8 cellular contexts compared by ENCODE assay signal in genomic region chr12:54189198-54189539, GRCh38. TPM values are rescaled to one million over a fixed set of nuclear protein-coding genes. Genes with fewer than 3 reads are reported as not detected.
DNase-seq lines count a peak whose midpoint lies in the region; ATAC-seq, FAIRE-seq and TF ChIP-seq lines count a peak whose summit lies in the region.

No MANE protein-coding gene starts in this region.

- H3K36me3 Mint-ChIP-seq in naive thymus-derived CD4-positive, alpha-beta T cell: peaks cover 0 to 18% (median 4%) of the 10 kb centered on the region in 5 donors

- peaks cover 20 to 40% (median 25%) of the 10 kb centered on the region in 5 donors for H3K27me3 Mint-ChIP-seq in naive thymus-derived CD4-positive, alpha-beta T cell

- in situ Hi-C loops in GM12878 (cut with MboI): no loop called here

- peak overlapping the region; percentile 55 to 77 (median 65) for H3K27ac Mint-ChIP-seq in naive thymus-derived CD4-positive, alpha-beta T cell

- no peak for TF ChIP-seq EP300 in GM12878 (IDR thresholded peaks at IDR 0.05; ENCODE audit: borderline replicate concordance in 1 of 2, control insufficient read depth in 1 of 2, low read depth in 2 of 2, low read length in 2 of 2)

- POLR2A ChIA-PET in GM12878 (lab: Charles Lee): interaction anchor here (0.5 to 2.5 kb wide), 7 partner anchors 17 to 172 kb away, joined by 3 to 17 read pairs (median 3); partner anchors contain the start of genes HOXC4 and HOXC6
- POLR2A ChIA-PET in naive thymus-derived CD4-positive, alpha-beta T cell (lab: Charles Lee): interaction anchor here (0.7 to 1.1 kb wide), 3 partner anchors 12 to 263 kb away, joined by 3 read pairs; no protein-coding TSS in a partner anchor

- WGBS in GM12878 (ENCODE audit: insufficient coverage, insufficient replicate concordance, low lambda C conversion rate, missing lambda C conversion rate): 45% methylated on average over 3 of the region's 3 CpGs

- H2AFZ ChIP-seq in GM12878 (ENCODE audit: control insufficient read depth, low read depth, low read length): peak overlapping the region; percentile 81

- H3K9me3 Mint-ChIP-seq in naive thymus-derived CD4-positive, alpha-beta T cell: peaks cover 0 to 2% (median 0%) of the 10 kb centered on the region in 11 donors

- SMC1A ChIA-PET in GM12878 (lab: Charles Lee; ENCODE audit: uncharacterized antibody, unreplicated experiment): interaction anchor here (0.6 to 6.4 kb wide), 20 partner anchors 8 to 921 kb away, joined by 3 to 126 read pairs (median 4); partner anchors contain the start of genes ESPL1, HOXC4, HOXC5 and HOXC6

- H3K4me3 ChIP-seq in BE2C (ENCODE audit: low read depth, low read length) (peak overlapping the region; percentile 14; the same call in 1 of the 2 replicates), GM12878 (0 out of 2 replicates have a peak overlapping the region, but pooled peaks have one; percentile 45)
- H3K4me3 ChIP-seq in naive thymus-derived CD4-positive, alpha-beta T cell (ENCODE audit: low read length): peak overlapping the region; percentile 73

- intact Hi-C loops in GM12878 (cut with micrococcal nuclease; ENCODE audit: unreplicated experiment): no loop called here
- intact Hi-C loops in naive thymus-derived CD4-positive, alpha-beta T cell (cut with micrococcal nuclease): loop anchor here (1.0 to 2.0 kb wide), 7 partner anchors 25 to 562 kb away; partner anchors contain the start of genes CALCOCO1 (in 2 of the 2), ATF7 (in 1 of the 2), ATP5MC2 (in 1 of the 2) and CBX5 (in 1 of the 2)

- H3K4me1 ChIP-seq in BE2C: peaks cover 15% of the 10 kb centered on the region
- no peaks in the 10 kb centered on the region for H3K4me1 ChIP-seq in GM12878 (ENCODE audit: control insufficient read depth, insufficient read depth, low read length)
- H3K4me1 ChIP-seq in naive thymus-derived CD4-positive, alpha-beta T cell (ENCODE audit: control insufficient read depth in 2 of 2, insufficient read depth in 2 of 2, low read length in 2 of 2): peaks cover 8 to 9% of the 10 kb centered on the region in 2 donors

- H3K4me3 Mint-ChIP-seq in naive thymus-derived CD4-positive, alpha-beta T cell: peak overlapping the region; percentile 77 to 91 (median 86)

- H3K27me3 ChIP-seq in BE2C (no peaks in the 10 kb centered on the region), GM12878 (replicated peaks in 1 of 2; ENCODE audit: control insufficient read depth in 2 of 2, insufficient read depth in 2 of 2, low read length in 1 of 2) (peaks cover 2 to 3% of the 10 kb centered on the region in 2 experiments; a peak in 1 of 4 replicates)
- peaks cover 0 to 6% of the 10 kb centered on the region in 2 donors for H3K27me3 ChIP-seq in naive thymus-derived CD4-positive, alpha-beta T cell (ENCODE audit: control insufficient read depth in 2 of 2, insufficient read depth in 2 of 2, low read length in 2 of 2)

- ATAC-seq in HG02571 (IDR thresholded peaks at IDR 0.05; ENCODE audit: unreplicated experiment) (peak; percentile 5), GM12878 (peak; percentile 13), GM21515 (IDR thresholded peaks at IDR 0.05; ENCODE audit: unreplicated experiment) (no peak)
- no peak for ATAC-seq in naive thymus-derived CD4-positive, alpha-beta T cell

- TF ChIP-seq RAD21 in GM12878 (IDR thresholded peaks at IDR 0.05; ENCODE audit: insufficient read depth, low read depth, low read length): no peak

- H3K79me2 ChIP-seq in GM12878 (ENCODE audit: control insufficient read depth, insufficient read depth, low read length): peaks cover 3% of the 10 kb centered on the region

- no peak overlapping the region for H3K9ac ChIP-seq in GM12878 (ENCODE audit: control insufficient read depth, insufficient read depth, low read length)

- H3K4me2 ChIP-seq in GM12878 (ENCODE audit: control insufficient read depth, insufficient read depth): peak overlapping the region; percentile 75

- DNase-seq in BE2C (no peak), GM12878 (ENCODE audit: low read depth, low spot score) (no peak), NCI-H345 treated with DMSO at 0.1 percent for 48 hours (lab: John Stamatoyannopoulos, UW; ENCODE audit: unreplicated experiment) (no peak), SHP77 treated with DMSO at 0.1 percent for 48 hours (lab: John Stamatoyannopoulos, UW) (no peak), NCI-H2171 treated with DMSO at 0.1 percent for 48 hours (lab: John Stamatoyannopoulos, UW) (no peak)
- no peak for DNase-seq in naive thymus-derived CD4-positive, alpha-beta T cell

- no peaks in the 10 kb centered on the region for H4K20me1 ChIP-seq in GM12878 (ENCODE audit: control insufficient read depth, insufficient read depth)

- H3K27ac ChIP-seq in GM12878 (ENCODE audit: control insufficient read depth, insufficient read depth): no peak overlapping the region; the same call in 1 of the 2 replicates
- no peak overlapping the region for H3K27ac ChIP-seq in naive thymus-derived CD4-positive, alpha-beta T cell (ENCODE audit: low read depth, low read length)

- TF ChIP-seq POLR2A in GM12878 (IDR thresholded peaks at IDR 0.05; ENCODE audit: low read depth, low read length): no peak

- peaks cover 20 to 37% (median 31%) of the 10 kb centered on the region in 7 donors for H3K4me1 Mint-ChIP-seq in naive thymus-derived CD4-positive, alpha-beta T cell

- H3K36me3 ChIP-seq in BE2C (no peaks in the 10 kb centered on the region), GM12878 (ENCODE audit: control insufficient read depth in 2 of 2, insufficient read depth in 2 of 2, low read length in 1 of 2) (no peaks in the 10 kb centered on the region)
- no peaks in the 10 kb centered on the region for H3K36me3 ChIP-seq in naive thymus-derived CD4-positive, alpha-beta T cell (ENCODE audit: control insufficient read depth in 2 of 3, insufficient read depth in 3 of 3, low read length in 3 of 3)

- RAD21 ChIA-PET in GM12878 (lab: Charles Lee; ENCODE audit: unreplicated experiment): interaction anchor here (0.8 to 6.6 kb wide), 15 partner anchors 10 to 201 kb away, joined by 3 to 222 read pairs (median 6); partner anchors contain the start of genes HOXC4, HOXC5, HOXC6 and HOXC8

- no peaks in the 10 kb centered on the region for H3K9me3 ChIP-seq in BE2C
- no peaks in the 10 kb centered on the region for H3K9me3 ChIP-seq in GM12878 (replicated peaks; ENCODE audit: control insufficient read depth, insufficient read depth, low read length)
- no peaks in the 10 kb centered on the region for H3K9me3 ChIP-seq in naive thymus-derived CD4-positive, alpha-beta T cell (ENCODE audit: control insufficient read depth in 2 of 3, low read length in 3 of 3)

- CTCF ChIA-PET in GM12878 (lab: Yijun Ruan, JAX): interaction anchor here (0.7 to 11.5 kb wide), 21 partner anchors 9 to 803 kb away, joined by 3 to 343 read pairs (median 8); partner anchors contain the start of genes HOXC10, HOXC4, HOXC5 and HOXC6
- CTCF ChIA-PET in naive thymus-derived CD4-positive, alpha-beta T cell (lab: Charles Lee): interaction anchor here (0.8 to 5.1 kb wide), 4 partner anchors 13 to 397 kb away, joined by 3 to 55 read pairs (median 14); partner anchors contain the start of gene HOXC8

- FAIRE-seq in GM12878 (lab: Jason Lieb, UNC): no peak

- BruUV-seq in GM12878 (replicated peaks; lab: Mats Ljungman, UMichigan): TSS peak; percentile 78

- TF ChIP-seq CTCF in BE2C (IDR thresholded peaks at IDR 0.05; ENCODE audit: low read depth, low read length): no peak
- no peak for TF ChIP-seq CTCF in GM12878 (IDR thresholded peaks at IDR 0.05 in 2 of 3, conservative IDR thresholded peaks at IDR 0.05 in 1 of 3; ENCODE audit: control insufficient read depth in 2 of 3, extremely low read depth in 1 of 3, insufficient read depth in 1 of 3, low read depth in 3 of 3, low read length in 3 of 3)

TF ChIP-seq in GM12878, 131 proteins besides CTCF, POLR2A, EP300 and RAD21 (continues in another document):
- TF ChIP-seq NFIC (IDR thresholded peaks at IDR 0.05; ENCODE audit: low read depth, low read length): no peak
- no peak for TF ChIP-seq TCF7 (IDR thresholded peaks at IDR 0.05; ENCODE audit: borderline replicate concordance)
- TF ChIP-seq SPI1 (IDR thresholded peaks at IDR 0.05; ENCODE audit: borderline replicate concordance, insufficient read depth, low read depth, low read length): peak; percentile 38; the same call in 1 of the 2 replicates
- no peak for TF ChIP-seq TARDBP (IDR thresholded peaks at IDR 0.05; ENCODE audit: borderline replicate concordance)
- no peak for TF ChIP-seq CBX3 (IDR thresholded peaks at IDR 0.05; ENCODE audit: borderline replicate concordance, low read depth)
- TF ChIP-seq SREBF1 (IDR thresholded peaks at IDR 0.05; ENCODE audit: low read length): no peak
- no peak for TF ChIP-seq PAX5 (IDR thresholded peaks at IDR 0.05; ENCODE audit: borderline replicate concordance, low read depth, low read length)
- TF ChIP-seq MTA3 (IDR thresholded peaks at IDR 0.05; ENCODE audit: borderline replicate concordance, low read length): no peak
- TF ChIP-seq SP1 (IDR thresholded peaks at IDR 0.05; ENCODE audit: low read depth, low read length): no peak
- TF ChIP-seq ASH2L (IDR thresholded peaks at IDR 0.05; ENCODE audit: borderline replicate concordance, low read depth): no peak
- TF ChIP-seq TBL1XR1 (IDR thresholded peaks at IDR 0.05; ENCODE audit: low read depth, low read length): no peak
- TF ChIP-seq NR2C1 (IDR thresholded peaks at IDR 0.05): no peak
- TF ChIP-seq HDAC2 (IDR thresholded peaks at IDR 0.05): no peak
- 0 out of 2 replicates have a peak, but pooled peaks have one; percentile 32 for TF ChIP-seq ZNF207 (IDR thresholded peaks at IDR 0.05; ENCODE audit: borderline replicate concordance)

RNA-seq across cellular contexts. Expression of gene SMUG1, which starts 0.4 kb away (rescaled TPM):
- 66.2 TPM for polyA plus RNA-seq in BE2C (2012; ENCODE audit: insufficient read depth, insufficient read length, low read depth)
- 66.8 and 75.9 TPM in 2 replicates for total RNA-seq in GM12878 (2013; cell fraction: nucleolus; rRNA removed)
- total RNA-seq in GM12878 (2014; rRNA removed) (38.7 and 47.3 TPM in 2 replicates), GM12878 (2014; rRNA removed; fragmentation: Illumina TruSeq; extraction: Trizol) (26.0 and 28.0 TPM in 2 replicates), GM12878 (2021) (27.4 and 28.2 TPM in 2 replicates)
- 31.3 TPM for polyA plus RNA-seq in GM12878 (2011; ENCODE audit: low read depth)
- polyA plus RNA-seq in GM12878 (2011; rRNA removed) (30.0 and 32.4 TPM in 2 replicates), GM12878 (2014; fragmentation: Illumina TruSeq; extraction: Trizol) (13.8 and 24.6 TPM in 2 replicates), GM12878 (2014; fragmentation: Nextera tagmentation; extraction: Ambion mirVana) (10 to 100 TPM; 67.5 to 72.4 TPM), GM12878 (2014; rRNA removed) (55.4 and 59.8 TPM in 2 replicates), GM12878 (2016; fragmentation: Nextera tagmentation; extraction: Ambion mirVana) (10 to 100 TPM; 37.9 to 38.3 TPM)
- polyA plus RNA-seq in GM12878 (2011; cell fraction: cytosol; rRNA removed): 40.8 and 46.0 TPM in 2 replicates
- 33.9 and 44.5 TPM in 2 replicates for polyA plus RNA-seq in GM12878 (2011; cell fraction: nucleus; rRNA removed)
- polyA plus RNA-seq in GM12878 (2012): 29.1 and 30.7 TPM in 2 replicates
- polyA minus RNA-seq in GM12878 (2011; rRNA and poly(A)+ RNA removed): 19.5 and 36.0 TPM in 2 replicates
- 5.5 and 10.4 TPM in 2 replicates for polyA minus RNA-seq in GM12878 (2011; cell fraction: cytosol; rRNA and poly(A)+ RNA removed)
- 21.0 and 31.2 TPM in 2 replicates for polyA minus RNA-seq in GM12878 (2011; cell fraction: nucleus; rRNA and poly(A)+ RNA removed)
- total RNA-seq in naive thymus-derived CD4-positive, alpha-beta T cell: 10 to 100 TPM in 4 of 5 experiments, 1 to 10 TPM in 1; 9.4 to 29.9 (median 22.2) TPM
- 10 to 100 TPM; 20.6 to 25.0 TPM for polyA plus RNA-seq in naive thymus-derived CD4-positive, alpha-beta T cell

Comparison
In these comparisons a context has a peak if more than half of its experiments do, and no peak if none do; other contexts are left out.
1. H3K4me3 ChIP-seq: peak in every context shown above with its lines; median percentile 73 in naive thymus-derived CD4-positive, alpha-beta T cell; 45 in GM12878; 14 in BE2C.
2. ATAC-seq: peak in HG02571 (single experiment) and GM12878 (single experiment); none in naive thymus-derived CD4-positive, alpha-beta T cell (single experiment) and GM21515 (single experiment).